ENCODE assay signal across 23 cellular contexts in the genomic region with DNA sequence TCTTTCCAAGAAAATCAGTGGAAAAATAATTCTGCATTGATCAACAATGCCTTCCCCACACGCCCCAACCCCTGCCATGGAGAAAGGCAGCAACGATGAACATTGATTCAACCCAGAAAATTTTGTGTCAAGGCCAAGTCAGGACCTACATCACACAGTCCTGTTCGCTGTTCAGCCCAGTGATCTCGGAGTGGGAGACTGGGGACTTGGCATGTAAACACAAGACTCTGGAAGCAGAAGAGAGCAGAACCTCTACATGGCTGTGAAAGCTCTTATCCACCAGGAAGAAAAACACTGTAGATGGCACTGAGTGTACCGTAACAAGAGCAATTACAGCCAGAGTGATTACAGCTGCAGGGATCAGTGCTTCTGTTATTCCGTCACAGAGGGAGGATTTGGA.
"Had no signal": no experiment of that assay in that cellular context is flagged by ENCODE, and none has a peak within 500 bp of the region (broad histone marks: within the 10 kb centered on the region; RNA-seq: fewer than 3 reads in every experiment).

No MANE protein-coding gene starts in this region.

- H3K27me3 Mint-ChIP-seq: activated B cell treated with CpG ODN at 0.5 μM for 24 hours; activated CD4-positive, alpha-beta memory T cell treated with anti-CD3 and anti-CD28 coated beads, Interleukin-2, amount 10 ng/mL, durations not matched to agents 7 days and 5 days; activated T-helper 17 cell treated with anti-CD3 and anti-CD28 coated beads, Interleukin-2, amount 50 U/mL, for 72 hours; effector memory CD8-positive, alpha-beta T cell; stimulated activated naive CD8-positive, alpha-beta T cell treated with anti-CD3 and anti-CD28 coated beads, Interleukin-15, Interleukin-2, amounts not matched to agents 100 ng/mL and 50 ng/mL, for 24 hours had no signal

- H3K27me3 ChIP-seq: body of pancreas, esophagus squamous epithelium, heart right ventricle, ovary, suprapubic skin, vagina had no signal

- H3K4me3 ChIP-seq: body of pancreas, esophagus squamous epithelium, heart right ventricle, ovary, psoas muscle, skin epidermis, suprapubic skin, vagina had no signal

- H3K4me3 Mint-ChIP-seq: activated B cell treated with CpG ODN at 0.5 μM for 24 hours; activated CD4-positive, alpha-beta memory T cell treated with anti-CD3 and anti-CD28 coated beads, Interleukin-2, amount 10 ng/mL, durations not matched to agents 7 days and 5 days; activated naive CD4-positive, alpha-beta T cell treated with anti-CD3 and anti-CD28 coated beads for 36 hours; activated T-helper 17 cell treated with anti-CD3 and anti-CD28 coated beads, Interleukin-2, amount 50 U/mL, for 72 hours; effector memory CD8-positive, alpha-beta T cell; immature natural killer cell; naive thymus-derived CD4-positive, alpha-beta T cell; stimulated activated naive CD8-positive, alpha-beta T cell treated with anti-CD3 and anti-CD28 coated beads, Interleukin-15, Interleukin-2, amounts not matched to agents 100 ng/mL and 50 ng/mL, for 24 hours had no signal

- H3K36me3 Mint-ChIP-seq: immature natural killer cell; naive thymus-derived CD4-positive, alpha-beta T cell had no signal

- H3K4me1 Mint-ChIP-seq: activated B cell treated with CpG ODN at 0.5 μM for 24 hours; activated CD4-positive, alpha-beta memory T cell treated with anti-CD3 and anti-CD28 coated beads, Interleukin-2, amount 10 ng/mL, durations not matched to agents 7 days and 5 days; activated T-helper 17 cell treated with anti-CD3 and anti-CD28 coated beads, Interleukin-2, amount 50 U/mL, for 72 hours; immature natural killer cell; naive thymus-derived CD4-positive, alpha-beta T cell had no signal

- H3K9me3 ChIP-seq: body of pancreas, esophagus squamous epithelium, heart right ventricle, ovary, psoas muscle, suprapubic skin, vagina had no signal

- ATAC-seq: activated T-helper 17 cell treated with anti-CD3 and anti-CD28 coated beads, Interleukin-2, amount 50 U/mL, for 72 hours; body of pancreas; effector memory CD8-positive, alpha-beta T cell; naive thymus-derived CD4-positive, alpha-beta T cell; psoas muscle had no signal

- H3K4me1 ChIP-seq: body of pancreas, esophagus squamous epithelium, heart right ventricle, psoas muscle, suprapubic skin, vagina had no signal

- H3K27ac Mint-ChIP-seq: activated B cell treated with CpG ODN at 0.5 μM for 24 hours; activated CD4-positive, alpha-beta memory T cell treated with anti-CD3 and anti-CD28 coated beads, Interleukin-2, amount 10 ng/mL, durations not matched to agents 7 days and 5 days; activated naive CD4-positive, alpha-beta T cell treated with anti-CD3 and anti-CD28 coated beads for 36 hours; activated T-helper 17 cell treated with anti-CD3 and anti-CD28 coated beads, Interleukin-2, amount 50 U/mL, for 72 hours; effector memory CD8-positive, alpha-beta T cell; immature natural killer cell; naive thymus-derived CD4-positive, alpha-beta T cell; stimulated activated naive CD8-positive, alpha-beta T cell treated with anti-CD3 and anti-CD28 coated beads, Interleukin-15, Interleukin-2, amounts not matched to agents 100 ng/mL and 50 ng/mL, for 24 hours had no signal

- H3K36me3 ChIP-seq: esophagus squamous epithelium, heart right ventricle, ovary, suprapubic skin, vagina had no signal

- H3K9me3 Mint-ChIP-seq: activated B cell treated with CpG ODN at 0.5 μM for 24 hours; activated CD4-positive, alpha-beta memory T cell treated with anti-CD3 and anti-CD28 coated beads, Interleukin-2, amount 10 ng/mL, durations not matched to agents 7 days and 5 days; activated T-helper 17 cell treated with anti-CD3 and anti-CD28 coated beads, Interleukin-2, amount 50 U/mL, for 72 hours; stimulated activated naive CD8-positive, alpha-beta T cell treated with anti-CD3 and anti-CD28 coated beads, Interleukin-15, Interleukin-2, amounts not matched to agents 100 ng/mL and 50 ng/mL, for 24 hours had no signal

- H3K27ac ChIP-seq: body of pancreas, esophagus squamous epithelium, heart right ventricle, ovary, psoas muscle, skin epidermis, suprapubic skin, vagina had no signal

- DNase-seq: activated B cell treated with CpG ODN at 0.5 μM for 24 hours; activated CD4-positive, alpha-beta memory T cell treated with anti-CD3 and anti-CD28 coated beads, Interleukin-2, amount 10 ng/mL, durations not matched to agents 7 days and 5 days; activated CD4-positive, alpha-beta T cell treated with anti-CD3 and anti-CD28 coated beads for 48 hours; activated naive CD4-positive, alpha-beta T cell treated with anti-CD3 and anti-CD28 coated beads for 36 hours; activated T-cell treated with anti-CD3 and anti-CD28 coated beads, Interleukin-2, amount 50 U/mL, for 1 hour; body of pancreas; dermis blood vessel endothelial cell; effector memory CD8-positive, alpha-beta T cell; esophagus squamous epithelium; heart right ventricle; immature natural killer cell; mesendoderm; naive thymus-derived CD4-positive, alpha-beta T cell; psoas muscle; right cardiac atrium; stimulated activated CD4-positive, alpha-beta T cell treated with anti-CD3 and anti-CD28 coated beads, Interleukin-2, amount 100 ng/mL, for 48 hours; trophoblast cell had no signal
